13 cellular contexts compared by ENCODE assay signal in genomic region chrX:13088155-13088485, GRCh38. TPM values are rescaled to one million over a fixed set of nuclear protein-coding genes. Genes with fewer than 3 reads are reported as not detected.
DNase-seq lines count a peak whose midpoint lies in the region; TF ChIP-seq lines count a peak whose summit lies in the region.
"Had no signal": no experiment of that assay in that cellular context is flagged by ENCODE, and none has a peak within 500 bp of the region (broad histone marks: within the 10 kb centered on the region; RNA-seq: fewer than 3 reads in every experiment).

No MANE protein-coding gene starts in this region.

- H3K27me3 Mint-ChIP-seq in HFFc6 (ENCODE audit: insufficient read depth) (no peaks in the 10 kb centered on the region; the same call in 1 of the 2 replicates), endothelial cell (ENCODE audit: unreplicated experiment) (no peaks in the 10 kb centered on the region)

- peak overlapping the region; percentile 41 to 77 (median 66) for H3K27ac ChIP-seq in Peyer's patch
- peak overlapping the region; percentile 97 for H3K27ac ChIP-seq in effector memory CD4-positive, alpha-beta T cell (ENCODE audit: insufficient read depth, low read length, poor library complexity, severe bottlenecking)
- H3K27ac ChIP-seq: thoracic aorta had no signal

- TF ChIP-seq POLR2A in Peyer's patch (IDR thresholded peaks at IDR 0.05) = no peak

- H3K9me3 Mint-ChIP-seq in HFFc6 (no peaks in the 10 kb centered on the region), endothelial cell (ENCODE audit: unreplicated experiment) (no peaks in the 10 kb centered on the region)

- no peak overlapping the region for H3K4me3 ChIP-seq in Peyer's patch
- peak overlapping the region; percentile 5 for H3K4me3 ChIP-seq in effector memory CD4-positive, alpha-beta T cell (ENCODE audit: insufficient read depth, low read depth, low read length, poor library complexity, severe bottlenecking)
- H3K4me3 ChIP-seq: pancreas, SJSA1, thoracic aorta had no signal

- H3K4me3 Mint-ChIP-seq in HFFc6 (no peak overlapping the region), endothelial cell (ENCODE audit: unreplicated experiment) (no peak overlapping the region)

- H3K36me3 ChIP-seq in Peyer's patch = no peaks in the 10 kb centered on the region
- no peaks in the 10 kb centered on the region for H3K36me3 ChIP-seq in effector memory CD4-positive, alpha-beta T cell (ENCODE audit: control insufficient read depth, insufficient read depth, low read length)
- H3K36me3 ChIP-seq: pancreas, SJSA1, thoracic aorta had no signal

- no peak for TF ChIP-seq CTCF in Peyer's patch (IDR thresholded peaks at IDR 0.05)
- no peak for TF ChIP-seq CTCF in HFFc6 (IDR thresholded peaks at IDR 0.05)
- TF ChIP-seq CTCF in endothelial cell (IDR thresholded peaks at IDR 0.05; ENCODE audit: unreplicated experiment) = no peak

- DNase-seq in stimulated activated CD4-positive, alpha-beta T cell treated with anti-CD3 and anti-CD28 coated beads, Interleukin-15, amount 100 ng/mL, for 24 hours = peak; percentile 25
- DNase-seq in stimulated activated CD4-positive, alpha-beta T cell treated with anti-CD3 and anti-CD28 coated beads, Interleukin-12 subunit alpha, Interleukin-12 subunit beta, amount 100 ng/mL, for 4 hours = no peak
- DNase-seq in Peyer's patch (peak in 1 of 3 donors; percentile 48), HFFc6 (no peak), midbrain (lab: John Stamatoyannopoulos, UW) (no peak), foreskin melanocyte (no peak), endothelial cell (ENCODE audit: low spot score) (no peak)
- DNase-seq in effector memory CD4-positive, alpha-beta T cell = no peak
- DNase-seq: islet precursor cell, pancreas had no signal

- peaks cover 0 to 6% (median 0%) of the 10 kb centered on the region in 4 donors for H3K4me1 ChIP-seq in Peyer's patch
- H3K4me1 ChIP-seq in effector memory CD4-positive, alpha-beta T cell (ENCODE audit: control insufficient read depth, insufficient read depth, low read length, poor library complexity, severe bottlenecking) = peaks cover 56% of the 10 kb centered on the region

- H3K9me3 ChIP-seq in Peyer's patch = no peaks in the 10 kb centered on the region
- no peaks in the 10 kb centered on the region for H3K9me3 ChIP-seq in effector memory CD4-positive, alpha-beta T cell (ENCODE audit: control insufficient read depth, low read length)
- H3K9me3 ChIP-seq: pancreas, SJSA1, thoracic aorta had no signal

- no peak overlapping the region for H3K27ac Mint-ChIP-seq in HFFc6
- no peak overlapping the region for H3K27ac Mint-ChIP-seq in endothelial cell (ENCODE audit: unreplicated experiment)

- peaks cover 7% of the 10 kb centered on the region; the same call in 1 of the 2 replicates for H3K4me1 Mint-ChIP-seq in HFFc6 (ENCODE audit: low read depth)
- no peaks in the 10 kb centered on the region for H3K4me1 Mint-ChIP-seq in endothelial cell (ENCODE audit: unreplicated experiment)

- no peaks in the 10 kb centered on the region for H3K36me3 Mint-ChIP-seq in HFFc6 (ENCODE audit: low read depth)
- no peaks in the 10 kb centered on the region for H3K36me3 Mint-ChIP-seq in endothelial cell (ENCODE audit: low read depth, unreplicated experiment)

- H3K27me3 ChIP-seq in Peyer's patch = no peaks in the 10 kb centered on the region
- H3K27me3 ChIP-seq in effector memory CD4-positive, alpha-beta T cell (replicated peaks; ENCODE audit: control insufficient read depth, insufficient read depth, low read length, poor library complexity, severe bottlenecking) = no peaks in the 10 kb centered on the region
- H3K27me3 ChIP-seq: pancreas, SJSA1 had no signal

RNA-seq across cellular contexts. Expression of gene FAM9C, which starts 43.7 kb away (rescaled TPM):
- 1 to 10 TPM in 1 of 4 donors, under 1 TPM in 1, not detected in 2; 0.57 to 1.6 TPM for total RNA-seq in Peyer's patch
- not detected for total RNA-seq in HFFc6 (2021; fragmentation: NEBNext Ultra II Directional; extraction: Animal tissue kit (Norgen Biotek cat#: 25700))
- not detected for total RNA-seq in endothelial cell (ENCODE audit: unreplicated experiment)
- total RNA-seq: bronchial epithelial cell, pancreas, SJSA1, thoracic aorta had no signal
